8 cellular contexts compared by ENCODE assay signal in the genomic region with DNA sequence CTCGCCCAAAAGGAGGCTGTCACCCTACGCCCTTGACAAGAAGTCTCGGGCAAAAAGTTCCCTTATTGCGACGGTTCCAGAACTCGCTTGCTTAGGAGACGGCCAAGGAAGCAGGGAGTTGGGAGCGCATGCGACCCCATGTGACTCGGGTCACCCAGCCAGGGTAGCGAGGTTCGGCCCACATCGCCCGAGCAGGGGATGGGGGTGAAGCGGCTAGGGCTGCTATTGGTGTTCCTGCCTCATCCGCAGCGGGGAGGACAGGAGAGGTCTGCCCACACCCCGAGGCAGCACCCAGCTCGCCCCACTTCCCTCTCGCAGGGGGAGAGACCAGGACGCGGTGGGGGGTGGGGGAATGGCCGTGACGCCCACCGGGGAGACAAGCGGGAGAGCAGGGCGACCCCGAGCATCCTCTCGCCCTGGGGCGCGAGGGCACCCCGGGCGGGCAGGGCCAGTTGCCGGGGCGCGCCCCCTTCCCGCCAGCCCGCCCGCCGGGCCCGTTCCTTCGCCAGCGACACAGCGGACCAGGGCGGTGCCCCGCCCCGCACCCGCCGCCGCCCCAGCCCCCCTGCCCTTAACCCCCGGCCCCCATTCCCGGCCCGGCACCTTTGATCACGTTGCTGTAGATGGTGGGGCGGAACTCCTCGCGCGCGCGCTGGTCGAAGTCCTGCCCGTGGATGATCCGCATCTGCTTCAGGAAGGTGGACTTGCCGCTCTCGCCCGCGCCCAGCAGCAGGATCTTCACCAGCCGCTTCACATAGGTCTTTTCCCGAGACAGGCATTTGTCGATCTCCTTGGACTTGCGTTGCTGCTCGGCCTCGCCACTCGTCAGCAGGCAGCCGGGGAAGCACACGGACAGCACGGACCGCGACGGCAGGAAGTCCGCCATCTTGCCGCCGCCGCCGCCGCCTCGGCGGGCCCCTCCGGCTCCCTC. TPM values are rescaled to one million over a fixed set of nuclear protein-coding genes. Genes with fewer than 3 reads are reported as not detected.
DNase-seq lines count a peak whose midpoint lies in the region; ATAC-seq and TF ChIP-seq lines count a peak whose summit lies in the region.

No MANE protein-coding gene starts in this region.

- H3K4me3 Mint-ChIP-seq in progenitor cell of endocrine pancreas (ENCODE audit: low read depth): peak overlapping the region; percentile 99

- H3K27ac ChIP-seq in right cardiac atrium (ENCODE audit: low read length): peak overlapping the region; percentile 100

- H3K27ac Mint-ChIP-seq in progenitor cell of endocrine pancreas: peak overlapping the region; percentile 99

- H3K27me3 Mint-ChIP-seq in progenitor cell of endocrine pancreas: peaks cover 12% of the 10 kb centered on the region

- DNase-seq in AG09309 (ENCODE audit: low read depth): no peak
- DNase-seq in amniotic stem cell (lab: John Stamatoyannopoulos, UW): peak; percentile 81
- peak; percentile 68 to 88 (median 87) for DNase-seq in right cardiac atrium
- DNase-seq in progenitor cell of endocrine pancreas (ENCODE audit: low spot score, unreplicated experiment): peak; percentile 40
- no peak for DNase-seq in OCI-M2 (lab: John Stamatoyannopoulos, UW; ENCODE audit: unreplicated experiment)

- intact Hi-C loops in right cardiac atrium (cut with DNase I): loop anchor here in 3 of 4 donors (5.0 to 10.0 kb wide), 2 partner anchors 71 to 79 kb away; no protein-coding TSS in a partner anchor

- no peaks in the 10 kb centered on the region for H3K27me3 ChIP-seq in right cardiac atrium (ENCODE audit: control insufficient read depth, insufficient read depth)

- H3K4me3 ChIP-seq in AG09309 (ENCODE audit: control insufficient read depth, low read depth, low read length): peak overlapping the region; percentile 61
- peak overlapping the region; percentile 93 for H3K4me3 ChIP-seq in right cardiac atrium (ENCODE audit: low read length)

- no peaks in the 10 kb centered on the region for H3K9me3 ChIP-seq in right cardiac atrium (ENCODE audit: control insufficient read depth, low read length)

- H3K9me3 Mint-ChIP-seq in progenitor cell of endocrine pancreas (ENCODE audit: low read depth): no peaks in the 10 kb centered on the region

- H3K4me1 Mint-ChIP-seq in progenitor cell of endocrine pancreas (ENCODE audit: low read depth): peaks cover 18% of the 10 kb centered on the region

- under 1% methylated on average over 89 of the region's 89 CpGs for WGBS in right cardiac atrium

- no peaks in the 10 kb centered on the region for H3K4me1 ChIP-seq in right cardiac atrium (ENCODE audit: control insufficient read depth, insufficient read depth, low read length)

- TF ChIP-seq CTCF in AG09309 (IDR thresholded peaks at IDR 0.05; ENCODE audit: control insufficient read depth, insufficient read depth, low read depth, low read length, missing control alignments): no peak
- no peak for TF ChIP-seq CTCF in progenitor cell of endocrine pancreas (IDR thresholded peaks at IDR 0.05; ENCODE audit: unreplicated experiment)

- peak; percentile 20 for ATAC-seq in GM18867 (IDR thresholded peaks at IDR 0.05; ENCODE audit: unreplicated experiment)
- ATAC-seq in HG03159 (IDR thresholded peaks at IDR 0.05; ENCODE audit: unreplicated experiment): peak; percentile 23
- ATAC-seq in SK-N-SH treated with all-trans-retinoic acid at 6 μM for 48 hours: peak; percentile 70
- peak; percentile 59 to 61 for ATAC-seq in right cardiac atrium

- H3K36me3 Mint-ChIP-seq in progenitor cell of endocrine pancreas (ENCODE audit: insufficient read depth): peaks cover 16% of the 10 kb centered on the region

TF ChIP-seq in SK-N-SH treated with all-trans-retinoic acid at 6 μM for 48 hours, 23 proteins besides CTCF, POLR2A, EP300 and RAD21:
- TF ChIP-seq ZFP3 (CRISPR knock-in tag; IDR thresholded peaks at IDR 0.05) (no peak), ZNF8 (CRISPR knock-in tag; IDR thresholded peaks at IDR 0.05) (no peak), GLIS3 (CRISPR knock-in tag; IDR thresholded peaks at IDR 0.05) (no peak), ISL1 (CRISPR knock-in tag; IDR thresholded peaks at IDR 0.05) (no peak), ZNF565 (CRISPR knock-in tag; conservative IDR thresholded peaks at IDR 0.05; ENCODE audit: low read depth) (no peak), BACH2 (CRISPR knock-in tag; IDR thresholded peaks at IDR 0.05; ENCODE audit: borderline replicate concordance) (no peak), ESRRG (CRISPR knock-in tag; IDR thresholded peaks at IDR 0.05) (no peak), TCF4 (CRISPR knock-in tag; IDR thresholded peaks at IDR 0.05; ENCODE audit: borderline replicate concordance) (no peak), OSR1 (CRISPR knock-in tag; IDR thresholded peaks at IDR 0.05) (no peak), TOX (CRISPR knock-in tag; IDR thresholded peaks at IDR 0.05; ENCODE audit: borderline replicate concordance) (no peak)
- TF ChIP-seq, protein P1, sequence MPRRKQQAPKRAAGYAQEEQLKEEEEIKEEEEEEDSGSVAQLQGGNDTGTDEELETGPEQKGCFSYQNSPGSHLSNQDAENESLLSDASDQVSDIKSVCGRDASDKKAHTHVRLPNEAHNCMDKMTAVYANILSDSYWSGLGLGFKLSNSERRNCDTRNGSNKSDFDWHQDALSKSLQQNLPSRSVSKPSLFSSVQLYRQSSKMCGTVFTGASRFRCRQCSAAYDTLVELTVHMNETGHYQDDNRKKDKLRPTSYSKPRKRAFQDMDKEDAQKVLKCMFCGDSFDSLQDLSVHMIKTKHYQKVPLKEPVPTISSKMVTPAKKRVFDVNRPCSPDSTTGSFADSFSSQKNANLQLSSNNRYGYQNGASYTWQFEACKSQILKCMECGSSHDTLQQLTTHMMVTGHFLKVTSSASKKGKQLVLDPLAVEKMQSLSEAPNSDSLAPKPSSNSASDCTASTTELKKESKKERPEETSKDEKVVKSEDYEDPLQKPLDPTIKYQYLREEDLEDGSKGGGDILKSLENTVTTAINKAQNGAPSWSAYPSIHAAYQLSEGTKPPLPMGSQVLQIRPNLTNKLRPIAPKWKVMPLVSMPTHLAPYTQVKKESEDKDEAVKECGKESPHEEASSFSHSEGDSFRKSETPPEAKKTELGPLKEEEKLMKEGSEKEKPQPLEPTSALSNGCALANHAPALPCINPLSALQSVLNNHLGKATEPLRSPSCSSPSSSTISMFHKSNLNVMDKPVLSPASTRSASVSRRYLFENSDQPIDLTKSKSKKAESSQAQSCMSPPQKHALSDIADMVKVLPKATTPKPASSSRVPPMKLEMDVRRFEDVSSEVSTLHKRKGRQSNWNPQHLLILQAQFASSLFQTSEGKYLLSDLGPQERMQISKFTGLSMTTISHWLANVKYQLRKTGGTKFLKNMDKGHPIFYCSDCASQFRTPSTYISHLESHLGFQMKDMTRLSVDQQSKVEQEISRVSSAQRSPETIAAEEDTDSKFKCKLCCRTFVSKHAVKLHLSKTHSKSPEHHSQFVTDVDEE (CRISPR knock-in tag; IDR thresholded peaks at IDR 0.05): no peak

RNA-seq across cellular contexts. Expression of a gene that starts 0.6 kb away (rescaled TPM):
- total RNA-seq in right cardiac atrium (10 to 100 TPM; 25.4 to 30.1 (median 27.2) TPM), progenitor cell of endocrine pancreas (39.2 and 41.1 TPM in 2 replicates)
- 11.7 TPM for polyA plus RNA-seq in right cardiac atrium

Comparison
In these comparisons a context has a peak if more than half of its experiments do, and no peak if none do; other contexts are left out.
1. DNase-seq: peak in amniotic stem cell (single experiment), right cardiac atrium (3 of 3) and progenitor cell of endocrine pancreas (single experiment); none in AG09309 (single experiment) and OCI-M2 (single experiment).
2. ATAC-seq: peak in every context shown above with its lines; median percentile 70 in SK-N-SH treated with all-trans-retinoic acid at 6 μM for 48 hours; 60 in right cardiac atrium; 23 in HG03159; 20 in GM18867.